ENCODE assay signal across 14 cellular contexts in the genomic region with DNA sequence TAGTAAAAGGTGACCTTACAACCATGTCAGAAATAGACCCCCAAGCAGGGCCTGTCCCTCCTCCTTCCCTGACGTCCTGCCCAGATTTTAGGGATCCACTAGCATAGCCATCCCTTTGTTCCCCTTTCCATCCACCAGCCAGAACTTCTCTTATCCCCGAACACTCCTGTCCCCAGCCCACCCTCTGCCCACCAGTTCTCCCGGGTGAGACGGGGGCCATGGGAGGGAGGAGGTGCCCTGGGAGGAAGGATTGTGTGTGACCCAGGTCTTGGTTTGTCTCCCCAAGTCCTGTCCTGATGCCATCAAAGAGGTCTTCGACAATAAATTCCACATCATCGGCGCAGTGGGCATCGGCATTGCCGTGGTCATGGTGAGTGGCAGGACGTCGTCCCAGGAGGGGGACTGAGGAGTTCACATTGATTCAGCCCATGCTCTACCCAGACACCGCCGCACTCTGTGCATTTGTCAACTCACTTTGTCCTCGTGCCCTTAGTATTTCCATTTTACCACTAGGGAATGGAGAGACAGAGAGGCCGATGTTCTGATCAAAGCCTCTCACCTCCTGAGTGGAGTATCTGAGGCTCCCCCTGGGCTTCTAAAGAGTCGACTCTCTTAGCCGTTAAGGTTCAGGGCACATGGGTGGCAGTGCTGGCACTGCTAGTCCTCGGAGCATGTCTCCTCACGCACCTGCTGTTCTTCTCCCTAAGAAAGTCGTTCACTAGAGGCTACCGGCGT. TPM values are rescaled to one million over a fixed set of nuclear protein-coding genes. Genes with fewer than 3 reads are reported as not detected.
DNase-seq lines count a peak whose midpoint lies in the region; ATAC-seq, FAIRE-seq and TF ChIP-seq lines count a peak whose summit lies in the region.
"Had no signal": no experiment of that assay in that cellular context is flagged by ENCODE, and none has a peak within 500 bp of the region (broad histone marks: within the 10 kb centered on the region; RNA-seq: fewer than 3 reads in every experiment).

No MANE protein-coding gene starts in this region.

- 92% methylated on average over 22 of the region's 22 CpGs for WGBS in HepG2 (ENCODE audit: low lambda C conversion rate)
- WGBS in right lobe of liver (ENCODE audit: insufficient coverage, low coverage, low lambda C conversion rate, missing lambda C conversion rate): 73% methylated on average over 6 of the region's 22 CpGs
- WGBS in hepatocyte (ENCODE audit: low lambda C conversion rate, missing lambda C conversion rate): 93% methylated on average over 22 of the region's 22 CpGs
- WGBS in prostate gland: 52% methylated on average over 21 of the region's 22 CpGs

- no peak overlapping the region for H3K27ac ChIP-seq in HepG2 (ENCODE audit: extremely low read length, insufficient read depth, low read length)
- H3K27ac ChIP-seq in right lobe of liver: no peak overlapping the region
- peak overlapping the region; percentile 88 for H3K27ac ChIP-seq in hepatocyte
- peak overlapping the region; percentile 94 to 98 for H3K27ac ChIP-seq in prostate gland
- no peak overlapping the region for H3K27ac ChIP-seq in brain microvascular endothelial cell

- peaks cover 0 to 5% of the 10 kb centered on the region in 2 experiments; a peak in 2 of 5 replicates for H3K36me3 ChIP-seq in HepG2 (replicated peaks in 1 of 2; ENCODE audit: control insufficient read depth in 1 of 2, insufficient read depth in 2 of 2, low read length in 2 of 2)
- peaks cover 0 to 4% (median 1%) of the 10 kb centered on the region in 4 donors for H3K36me3 ChIP-seq in right lobe of liver
- H3K36me3 ChIP-seq in hepatocyte (replicated peaks; ENCODE audit: insufficient read depth, low read depth): no peaks in the 10 kb centered on the region
- H3K36me3 ChIP-seq in prostate gland: peaks cover 0 to 11% of the 10 kb centered on the region in 2 donors
- H3K36me3 ChIP-seq in brain microvascular endothelial cell (replicated peaks): no peaks in the 10 kb centered on the region

- BruUV-seq in HepG2 (replicated peaks; lab: Mats Ljungman, UMichigan): no TSS peak

- TF ChIP-seq POLR2A in HepG2 (IDR thresholded peaks at IDR 0.05; ENCODE audit: insufficient read depth in 1 of 2, low read depth in 2 of 2, low read length in 2 of 2): no peak
- TF ChIP-seq POLR2A in right lobe of liver (IDR thresholded peaks at IDR 0.05): no peak
- TF ChIP-seq POLR2A in prostate gland (IDR thresholded peaks at IDR 0.05): no peak

- no peak for TF ChIP-seq RAD21 in HepG2 (CRISPR knock-in tag; IDR thresholded peaks at IDR 0.05)

- 0 out of 2 replicates have a peak overlapping the region, but pooled peaks have one; percentile 28 for H3K4me2 ChIP-seq in HepG2 (ENCODE audit: low read depth, low read length)
- no peak overlapping the region for H3K4me2 ChIP-seq in hepatocyte

- H3K9me3 ChIP-seq in HepG2 (ENCODE audit: low read length): no peaks in the 10 kb centered on the region
- H3K9me3 ChIP-seq in right lobe of liver: no peaks in the 10 kb centered on the region
- H3K9me3 ChIP-seq in hepatocyte (ENCODE audit: low read depth): no peaks in the 10 kb centered on the region
- H3K9me3 ChIP-seq in prostate gland: no peaks in the 10 kb centered on the region

- peaks cover 61% of the 10 kb centered on the region for H3K4me1 ChIP-seq in HepG2 (ENCODE audit: insufficient read depth, low read length)
- H3K4me1 ChIP-seq in right lobe of liver: no peaks in the 10 kb centered on the region
- peaks cover 32% of the 10 kb centered on the region for H3K4me1 ChIP-seq in hepatocyte (ENCODE audit: insufficient read depth)
- peaks cover 56% of the 10 kb centered on the region for H3K4me1 ChIP-seq in prostate gland (replicated peaks)

- H3K27me3 ChIP-seq in HepG2 (ENCODE audit: control insufficient read depth in 1 of 2, insufficient read depth in 2 of 2, low read length in 2 of 2) (no peaks in the 10 kb centered on the region; a peak in 1 of 5 replicates), right lobe of liver (no peaks in the 10 kb centered on the region), hepatocyte (no peaks in the 10 kb centered on the region), prostate gland (replicated peaks; ENCODE audit: insufficient read depth) (no peaks in the 10 kb centered on the region), brain microvascular endothelial cell (replicated peaks) (no peaks in the 10 kb centered on the region)

- FAIRE-seq in HepG2 (lab: Jason Lieb, UNC): no peak
- FAIRE-seq in urothelium cell line (lab: Jason Lieb, UNC): peak; percentile 86

- H3K4me3 ChIP-seq in HepG2 (replicated peaks in 1 of 3; ENCODE audit: insufficient read depth in 1 of 3, low read depth in 2 of 3, low read length in 3 of 3) (no peak overlapping the region), right lobe of liver (no peak overlapping the region), hepatocyte (no peak overlapping the region), prostate gland (no peak overlapping the region), brain microvascular endothelial cell (ENCODE audit: low read depth, low read length) (no peak overlapping the region)

- TF ChIP-seq EP300 in HepG2 (IDR thresholded peaks at IDR 0.05; ENCODE audit: low read depth in 2 of 2, low read length in 2 of 2) (no peak), HepG2 (CRISPR knock-in tag; IDR thresholded peaks at IDR 0.05; ENCODE audit: borderline replicate concordance) (no peak)

- H3K9ac ChIP-seq in HepG2 (ENCODE audit: insufficient read depth, low read depth, low read length): no peak overlapping the region

- CTCF ChIA-PET in HepG2 (lab: Yijun Ruan, JAX; ENCODE audit: low intra/inter-chr PET ratio, low total read pairs): no interaction called here

- H3K79me2 ChIP-seq in HepG2 (ENCODE audit: insufficient read depth, low read length) (no peaks in the 10 kb centered on the region), hepatocyte (peaks cover 9% of the 10 kb centered on the region)

- POLR2A ChIA-PET in HepG2 (lab: Yijun Ruan, JAX): interaction anchor here (1.3 kb wide), 1 partner anchor 54 kb away, joined by 5 read pairs; no protein-coding TSS in a partner anchor

- TF ChIP-seq CTCF in HepG2 (CRISPR knock-in tag; IDR thresholded peaks at IDR 0.05): no peak
- TF ChIP-seq CTCF in right lobe of liver (IDR thresholded peaks at IDR 0.05): no peak
- no peak for TF ChIP-seq CTCF in hepatocyte (IDR thresholded peaks at IDR 0.05; ENCODE audit: poor library complexity)
- no peak for TF ChIP-seq CTCF in prostate gland (IDR thresholded peaks at IDR 0.05)
- TF ChIP-seq CTCF in brain microvascular endothelial cell (IDR thresholded peaks at IDR 0.05; ENCODE audit: low read depth, low read length, missing control alignments): no peak

- intact Hi-C loops in HepG2 (cut with micrococcal nuclease; ENCODE audit: unreplicated experiment): no loop called here
- intact Hi-C loops in right lobe of liver (cut with DNase I): no loop called here
- intact Hi-C loops in prostate gland (cut with DNase I): no loop called here

- ATAC-seq in HepG2 (no peak), right lobe of liver (no peak)
- ATAC-seq: CD8-positive, alpha-beta T cell; stimulated activated memory B cell treated with anti-CD40 and anti-IgM and Interleukin-4, amounts not matched to agents 10 μg/mL and 1 μg/mL and 100 μg/mL, for 72 hours had no signal

- in situ Hi-C loops in HepG2 (cut with HindIII; ENCODE audit: extremely low pct_ligation_motif_present, low pct_unique_long_range_greater_than_20kb) (no loop called here), brain microvascular endothelial cell (cut with HindIII; ENCODE audit: low pct_ligation_motif_present, low sequenced_read_pairs) (no loop called here)

- no peaks in the 10 kb centered on the region for H3K9me2 ChIP-seq in hepatocyte (replicated peaks; ENCODE audit: insufficient read depth)

- no peaks in the 10 kb centered on the region for H4K20me1 ChIP-seq in HepG2 (ENCODE audit: insufficient read depth, low read length)
- no peaks in the 10 kb centered on the region for H4K20me1 ChIP-seq in hepatocyte (ENCODE audit: insufficient read depth, poor library complexity, severe bottlenecking)

- H2AFZ ChIP-seq in HepG2 (ENCODE audit: low read length) (no peak overlapping the region), hepatocyte (no peak overlapping the region)

- no peak for DNase-seq in HepG2 (ENCODE audit: low spot score)
- no peak for DNase-seq in right lobe of liver
- DNase-seq in hepatocyte (ENCODE audit: low spot score): no peak
- no peak for DNase-seq in prostate gland (ENCODE audit: low spot score)
- no peak for DNase-seq in urothelium cell line (ENCODE audit: low spot score)
- DNase-seq in brain microvascular endothelial cell: no peak
- DNase-seq in NCI-H2081 treated with DMSO at 0.1 percent for 48 hours (lab: John Stamatoyannopoulos, UW): no peak
- no peak for DNase-seq in hepatic stellate cell (ENCODE audit: low spot score)
- DNase-seq: ACHN; CD8-positive, alpha-beta T cell; central memory CD4-positive, alpha-beta T cell; NCI-H1436; NK-92 treated with Interleukin-12 subunit alpha and Interleukin-12 subunit beta, amount 100 ng/mL, for 24 hours had no signal

RNA-seq across cellular contexts. Expression of a gene that starts 35.9 kb away (rescaled TPM):
- total RNA-seq in HepG2 (2016; rRNA removed; fragmentation: Illumina TruSeq; extraction: Trizol) (4.3 and 5.8 TPM in 2 replicates), right lobe of liver (10 to 100 TPM; 17.2 to 65.7 (median 34.2) TPM), hepatocyte (117 and 139 TPM in 2 replicates), prostate gland (100 to 1,000 TPM; 198 to 845 TPM)
- 1.3 and 2.0 TPM in 2 replicates for total RNA-seq in HepG2 (2016; cell fraction: cytosol; rRNA removed; fragmentation: Illumina TruSeq; extraction: Trizol; ENCODE audit: low read depth)
- total RNA-seq in HepG2 (2016; cell fraction: insoluble cytoplasmic fraction; rRNA removed; fragmentation: Illumina TruSeq; extraction: Trizol): 2.4 and 6.9 TPM in 2 replicates
- total RNA-seq in HepG2 (2016; cell fraction: membrane; rRNA removed; fragmentation: Illumina TruSeq; extraction: Trizol): 2.1 and 2.4 TPM in 2 replicates
- 5.9 and 6.5 TPM in 2 replicates for total RNA-seq in HepG2 (2016; cell fraction: nucleus; rRNA removed; fragmentation: Illumina TruSeq; extraction: Trizol)
- polyA plus RNA-seq in HepG2 (2011; rRNA removed) (38.3 and 40.1 TPM in 2 replicates), hepatocyte (166 and 188 TPM in 2 replicates)
- 30.3 and 47.3 TPM in 2 replicates for polyA plus RNA-seq in HepG2 (2011; cell fraction: cytosol; rRNA removed)
- polyA plus RNA-seq in HepG2 (2011; cell fraction: nucleus; rRNA removed): 15.2 and 20.2 TPM in 2 replicates
- 30.0 and 52.7 TPM in 2 replicates for polyA plus RNA-seq in HepG2 (2012)
- 1.4 and 1.8 TPM in 2 replicates for polyA plus RNA-seq in HepG2 (2016; cell fraction: cytosol; fragmentation: Illumina TruSeq; extraction: Trizol; ENCODE audit: low read depth)
- polyA plus RNA-seq in HepG2 (2016; cell fraction: insoluble cytoplasmic fraction; fragmentation: Illumina TruSeq; extraction: Trizol; ENCODE audit: low read depth): 5.2 and 5.4 TPM in 2 replicates
- polyA plus RNA-seq in HepG2 (2016; cell fraction: membrane; fragmentation: Illumina TruSeq; extraction: Trizol; ENCODE audit: low read depth): 1.9 and 2.4 TPM in 2 replicates
- polyA plus RNA-seq in HepG2 (2016; cell fraction: nucleus; fragmentation: Illumina TruSeq; extraction: Trizol; ENCODE audit: insufficient read depth, low read depth): 10.1 and 12.9 TPM in 2 replicates
- 21.6 and 243 TPM in 2 replicates for polyA minus RNA-seq in HepG2 (2011; rRNA and poly(A)+ RNA removed; ENCODE audit: low replicate concordance)
- polyA minus RNA-seq in HepG2 (2011; cell fraction: cytosol; rRNA and poly(A)+ RNA removed): 12.1 and 13.6 TPM in 2 replicates
- 8.9 and 10.4 TPM in 2 replicates for polyA minus RNA-seq in HepG2 (2011; cell fraction: nucleus; rRNA and poly(A)+ RNA removed)

Comparison
In these comparisons a context has a peak if more than half of its experiments do, and no peak if none do; other contexts are left out.
1. H3K27ac ChIP-seq: peak in hepatocyte (single experiment) and prostate gland (2 of 2); none in HepG2 (single experiment), right lobe of liver (0 of 3) and brain microvascular endothelial cell (single experiment).